9 cellular contexts compared by ENCODE assay signal in genomic region chr3:184260571-184261269, GRCh38. TPM values are rescaled to one million over a fixed set of nuclear protein-coding genes. Genes with fewer than 3 reads are reported as not detected.
DNase-seq lines count a peak whose midpoint lies in the region; ATAC-seq and TF ChIP-seq lines count a peak whose summit lies in the region.
"Had no signal": no experiment of that assay in that cellular context is flagged by ENCODE, and none has a peak within 500 bp of the region (broad histone marks: within the 10 kb centered on the region; RNA-seq: fewer than 3 reads in every experiment).

No MANE protein-coding gene starts in this region.

- ATAC-seq in stimulated activated memory B cell treated with anti-CD40 and anti-IgM and Interleukin-4, amounts not matched to agents 10 μg/mL and 1 μg/mL and 100 μg/mL, for 72 hours, result no peak
- no peak for ATAC-seq in HG02885 (IDR thresholded peaks at IDR 0.05; ENCODE audit: poor library complexity, unreplicated experiment)

- no peak for TF ChIP-seq CTCF in fibroblast of pulmonary artery (IDR thresholded peaks at IDR 0.05; ENCODE audit: low read length, missing control alignments)

- H3K36me3 Mint-ChIP-seq in stimulated activated memory B cell treated with anti-CD40 and anti-IgM and Interleukin-4, amounts not matched to agents 10 μg/mL and 1 μg/mL and 100 μg/mL, for 72 hours, result peaks cover 20% of the 10 kb centered on the region

- peaks cover 18% of the 10 kb centered on the region for H3K4me1 Mint-ChIP-seq in stimulated activated memory B cell treated with anti-CD40 and anti-IgM and Interleukin-4, amounts not matched to agents 10 μg/mL and 1 μg/mL and 100 μg/mL, for 72 hours

- DNase-seq in activated T-cell treated with anti-CD3 and anti-CD28 coated beads, Interleukin-2, amount 50 U/mL, for 1 hour, result peak; percentile 31
- DNase-seq in activated T-cell treated with anti-CD3 and anti-CD28 coated beads for 4 hours, result no peak
- DNase-seq in SW480 (ENCODE audit: low spot score), result peak; percentile 31
- no peak for DNase-seq in fibroblast of pulmonary artery (ENCODE audit: low read depth)
- no peak for DNase-seq in mucosa of gallbladder (ENCODE audit: low spot score)
- no peak for DNase-seq in LoVo (ENCODE audit: low spot score)

- H3K9me3 Mint-ChIP-seq in stimulated activated memory B cell treated with anti-CD40 and anti-IgM and Interleukin-4, amounts not matched to agents 10 μg/mL and 1 μg/mL and 100 μg/mL, for 72 hours, result no peaks in the 10 kb centered on the region

- peak overlapping the region; percentile 55 for H3K4me3 Mint-ChIP-seq in stimulated activated memory B cell treated with anti-CD40 and anti-IgM and Interleukin-4, amounts not matched to agents 10 μg/mL and 1 μg/mL and 100 μg/mL, for 72 hours

- H3K27me3 Mint-ChIP-seq in stimulated activated memory B cell treated with anti-CD40 and anti-IgM and Interleukin-4, amounts not matched to agents 10 μg/mL and 1 μg/mL and 100 μg/mL, for 72 hours, result peaks cover 47% of the 10 kb centered on the region

- H3K4me3 ChIP-seq in fibroblast of pulmonary artery (replicated peaks; ENCODE audit: low read depth, low read length), result peak overlapping the region; percentile 41

- no peak overlapping the region for H3K27ac Mint-ChIP-seq in stimulated activated memory B cell treated with anti-CD40 and anti-IgM and Interleukin-4, amounts not matched to agents 10 μg/mL and 1 μg/mL and 100 μg/mL, for 72 hours

RNA-seq across cellular contexts. Expression of gene CAMK2N2, which starts 0.6 kb away (rescaled TPM):
- 0.40 TPM for total RNA-seq in mucosa of gallbladder
- total RNA-seq: dermis microvascular lymphatic vessel endothelial cell had no signal

RNA-seq across cellular contexts. Expression of gene EEF1AKMT4, which starts 11.2 kb away (rescaled TPM):
- total RNA-seq in mucosa of gallbladder, result 3.2 TPM

RNA-seq across cellular contexts. Expression of gene ALG3, which starts 12.0 kb away (rescaled TPM):
- total RNA-seq in mucosa of gallbladder, result 44.7 TPM

RNA-seq across cellular contexts. Expression of gene ECE2, which starts 15.1 kb away (rescaled TPM):
- total RNA-seq in mucosa of gallbladder, result 0.14 TPM
- total RNA-seq: dermis microvascular lymphatic vessel endothelial cell had no signal

RNA-seq across cellular contexts. Expression of gene VWA5B2, which starts 31.3 kb away (rescaled TPM):
- total RNA-seq in mucosa of gallbladder, result not detected
- total RNA-seq: dermis microvascular lymphatic vessel endothelial cell had no signal

Comparison
In these comparisons a context has a peak if more than half of its experiments do, and no peak if none do; other contexts are left out.
1. DNase-seq: peak in activated T-cell treated with anti-CD3 and anti-CD28 coated beads, Interleukin-2, amount 50 U/mL, for 1 hour (single experiment) and SW480 (single experiment); none in activated T-cell treated with anti-CD3 and anti-CD28 coated beads for 4 hours (single experiment), fibroblast of pulmonary artery (single experiment), mucosa of gallbladder (single experiment) and LoVo (single experiment).